8 cellular contexts compared by ENCODE assay signal in genomic region chr17:63406689-63407330, GRCh38. TPM values are rescaled to one million over a fixed set of nuclear protein-coding genes. Genes with fewer than 3 reads are reported as not detected.
DNase-seq lines count a peak whose midpoint lies in the region; ATAC-seq and TF ChIP-seq lines count a peak whose summit lies in the region.

No MANE protein-coding gene starts in this region.

- no peak overlapping the region for H3K27ac Mint-ChIP-seq in CD8-positive, alpha-beta T cell
- no peak overlapping the region for H3K27ac Mint-ChIP-seq in nephron progenitor cell

- H3K36me3 Mint-ChIP-seq in CD8-positive, alpha-beta T cell: peaks cover 23% of the 10 kb centered on the region
- peaks cover 19% of the 10 kb centered on the region for H3K36me3 Mint-ChIP-seq in nephron progenitor cell (ENCODE audit: low read depth)

- CTCF ChIA-PET in CD8-positive, alpha-beta T cell (lab: Charles Lee): interaction anchor here (0.6 to 2.9 kb wide), 45 partner anchors 9 to 986 kb away, joined by 3 to 26 read pairs (median 4); no protein-coding TSS in a partner anchor

- no peaks in the 10 kb centered on the region for H3K4me1 ChIP-seq in CD8-positive, alpha-beta T cell (ENCODE audit: insufficient read depth, low read length)
- peaks cover 0 to 5% (median 0%) of the 10 kb centered on the region in 3 donors for H3K4me1 ChIP-seq in esophagus squamous epithelium

- H3K27ac ChIP-seq in CD8-positive, alpha-beta T cell (ENCODE audit: low read depth, low read length): no peak overlapping the region
- H3K27ac ChIP-seq in esophagus squamous epithelium (no peak overlapping the region), substantia nigra (ENCODE audit: low read depth, low read length, poor library complexity, severe bottlenecking) (no peak overlapping the region)

- no peak overlapping the region for H3K4me3 Mint-ChIP-seq in CD8-positive, alpha-beta T cell
- no peak overlapping the region for H3K4me3 Mint-ChIP-seq in nephron progenitor cell

- intact Hi-C loops in CD8-positive, alpha-beta T cell (cut with DNase I, micrococcal nuclease): loop anchor here (1.0 to 5.0 kb wide), 6 partner anchors 410 to 855 kb away; no protein-coding TSS in a partner anchor
- intact Hi-C loops in esophagus squamous epithelium (cut with DNase I): loop anchor here (5.0 to 10.0 kb wide), 2 partner anchors 432 to 705 kb away; no protein-coding TSS in a partner anchor

- H3K36me3 ChIP-seq in CD8-positive, alpha-beta T cell (ENCODE audit: insufficient read depth, low read length): no peaks in the 10 kb centered on the region
- H3K36me3 ChIP-seq in esophagus squamous epithelium: peaks cover 0 to 43% (median 5%) of the 10 kb centered on the region in 3 donors

- H3K9me3 Mint-ChIP-seq in CD8-positive, alpha-beta T cell: no peaks in the 10 kb centered on the region
- H3K9me3 Mint-ChIP-seq in nephron progenitor cell: no peaks in the 10 kb centered on the region

- no peaks in the 10 kb centered on the region for H3K27me3 Mint-ChIP-seq in CD8-positive, alpha-beta T cell (ENCODE audit: low read depth)
- H3K27me3 Mint-ChIP-seq in nephron progenitor cell (ENCODE audit: low read depth, poor library complexity): no peaks in the 10 kb centered on the region

- H3K27me3 ChIP-seq in CD8-positive, alpha-beta T cell (ENCODE audit: insufficient read depth, low read length): no peaks in the 10 kb centered on the region
- H3K27me3 ChIP-seq in esophagus squamous epithelium: no peaks in the 10 kb centered on the region

- ATAC-seq in CD8-positive, alpha-beta T cell: peak; percentile 87
- peak; percentile 82 for ATAC-seq in GM19395 (IDR thresholded peaks at IDR 0.05; ENCODE audit: unreplicated experiment)

- peak; percentile 35 to 71 (median 64) for DNase-seq in CD8-positive, alpha-beta T cell
- DNase-seq in HuH-7.5 (ENCODE audit: low spot score) (peak; percentile 63), NOMO-1 treated with dmso at 0.1 percent for 144 hours (lab: John Stamatoyannopoulos, UW; ENCODE audit: unreplicated experiment) (peak; percentile 2), esophagus squamous epithelium (lab: John Stamatoyannopoulos, UW) (peak; percentile 19), nephron progenitor cell (peak; percentile 66), substantia nigra (lab: John Stamatoyannopoulos, UW) (peak in 38 of 49 donors; percentile 4 to 82 (median 48))
- DNase-seq in activated CD8-positive, alpha-beta memory T cell treated with anti-CD3 and anti-CD28 coated beads, Interleukin-2, amount 50 U/mL, for 1 hour (ENCODE audit: extremely low read depth): peak; percentile 37

- no peak for TF ChIP-seq POLR2A in esophagus squamous epithelium (IDR thresholded peaks at IDR 0.05)

- POLR2A ChIA-PET in CD8-positive, alpha-beta T cell (lab: Charles Lee): interaction anchor here (1.0 kb wide), 1 partner anchor 13 kb away, joined by 4 read pairs; no protein-coding TSS in a partner anchor

- no peak overlapping the region for H3K4me3 ChIP-seq in CD8-positive, alpha-beta T cell (ENCODE audit: low read depth, low read length)
- H3K4me3 ChIP-seq in esophagus squamous epithelium: no peak overlapping the region

- WGBS in esophagus squamous epithelium, 2 donors: 24 to 25% methylated on average over 3 to 4 of the region's 4 CpGs

- H3K4me1 Mint-ChIP-seq in CD8-positive, alpha-beta T cell (ENCODE audit: low read depth): peaks cover 2% of the 10 kb centered on the region
- peaks cover 12% of the 10 kb centered on the region for H3K4me1 Mint-ChIP-seq in nephron progenitor cell

- peak; percentile 83 for TF ChIP-seq CTCF in CD8-positive, alpha-beta T cell (IDR thresholded peaks at IDR 0.05)
- TF ChIP-seq CTCF in esophagus squamous epithelium (IDR thresholded peaks at IDR 0.05) (peak; percentile 58 to 88 (median 77)), nephron progenitor cell (IDR thresholded peaks at IDR 0.05) (peak; percentile 80)

- no peaks in the 10 kb centered on the region for H3K9me3 ChIP-seq in CD8-positive, alpha-beta T cell (ENCODE audit: low read length)
- H3K9me3 ChIP-seq in esophagus squamous epithelium: no peaks in the 10 kb centered on the region

RNA-seq across cellular contexts. Expression of gene CYB561, which starts 39.3 kb away (rescaled TPM):
- total RNA-seq in CD8-positive, alpha-beta T cell: 10 to 100 TPM; 13.7 to 14.9 TPM
- 10 to 100 TPM; 32.4 to 95.6 (median 42.4) TPM for total RNA-seq in esophagus squamous epithelium

Comparison
In these comparisons a context has a peak if more than half of its experiments do, and no peak if none do; other contexts are left out.
1. DNase-seq: peak in every context shown above with its lines; median percentile 66 in nephron progenitor cell; 64 in CD8-positive, alpha-beta T cell; 63 in HuH-7.5; 48 in substantia nigra; 37 in activated CD8-positive, alpha-beta memory T cell treated with anti-CD3 and anti-CD28 coated beads, Interleukin-2, amount 50 U/mL, for 1 hour; 19 in esophagus squamous epithelium; 2 in NOMO-1 treated with dmso at 0.1 percent for 144 hours.